In the genomic region with DNA sequence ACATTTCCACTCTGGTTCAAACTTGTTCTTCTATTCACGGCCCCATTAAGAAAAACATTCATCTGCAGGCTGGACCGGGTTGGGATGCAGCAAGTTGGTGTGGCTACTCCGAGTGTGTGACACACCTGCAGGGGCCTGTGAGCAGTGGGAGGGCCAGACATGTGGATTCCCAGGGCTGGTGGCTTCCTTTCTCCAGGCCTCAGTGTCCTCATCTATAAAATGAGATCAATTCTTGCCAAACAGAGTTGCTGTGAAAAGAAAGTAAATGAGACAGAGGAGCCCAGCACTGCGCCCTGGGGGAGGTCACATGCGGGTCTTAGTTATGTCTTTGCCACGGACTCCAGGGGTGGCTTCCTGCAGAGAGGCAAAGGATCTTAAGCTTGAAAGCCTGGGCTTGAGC, we compare ENCODE assay signal across 20 cellular contexts. TPM values are rescaled to one million over a fixed set of nuclear protein-coding genes. Genes with fewer than 3 reads are reported as not detected.
DNase-seq lines count a peak whose midpoint lies in the region; ATAC-seq and TF ChIP-seq lines count a peak whose summit lies in the region.
"Had no signal": no experiment of that assay in that cellular context is flagged by ENCODE, and none has a peak within 500 bp of the region (broad histone marks: within the 10 kb centered on the region; RNA-seq: fewer than 3 reads in every experiment).

No MANE protein-coding gene starts in this region.

- no peaks in the 10 kb centered on the region for H3K27me3 ChIP-seq in dorsolateral prefrontal cortex
- no peaks in the 10 kb centered on the region for H3K27me3 ChIP-seq in muscle layer of colon (ENCODE audit: control insufficient read depth in 1 of 2, insufficient read depth in 2 of 2, low read length in 2 of 2)
- H3K27me3 ChIP-seq in suprapubic skin, result no peaks in the 10 kb centered on the region

- H3K27ac ChIP-seq in dorsolateral prefrontal cortex (peak overlapping the region in 52 of 59 donors; percentile 6 to 88 (median 77)), muscle layer of colon (ENCODE audit: low read depth, low read length) (peak overlapping the region; percentile 83), suprapubic skin (peak overlapping the region; percentile 60)

- H3K4me3 Mint-ChIP-seq in T-helper 1 cell treated with Interleukin-12 subunit alpha and Interleukin-12 subunit beta and Interleukin-4 antibody, amounts not matched to agents 30 μg/mL and 1 μg/mL, for 36 hours, result no peak overlapping the region
- H3K4me3 Mint-ChIP-seq: activated CD4-positive, alpha-beta T cell treated with anti-CD3 and anti-CD28 coated beads, Interleukin-2, amount 10 ng/mL, durations not matched to agents 7 days and 5 days; activated T-helper 1 cell treated with anti-CD3 and anti-CD28 coated beads, Interleukin-12 subunit alpha, Interleukin-12 subunit beta, Interleukin-2, Interleukin-4 antibody, amounts not matched to agents 30 ng/mL and 10 ng/mL and 1 ng/mL, durations not matched to agents 14 hours and 24 hours and 36 hours; CD14-positive monocyte; stimulated activated naive CD8-positive, alpha-beta T cell treated with anti-CD3 and anti-CD28 coated beads, Interleukin-15, Interleukin-2, amounts not matched to agents 100 ng/mL and 50 ng/mL, for 24 hours had no signal

- H3K27me3 Mint-ChIP-seq in T-helper 1 cell treated with Interleukin-12 subunit alpha and Interleukin-12 subunit beta and Interleukin-4 antibody, amounts not matched to agents 30 μg/mL and 1 μg/mL, for 36 hours (ENCODE audit: low read depth), result no peaks in the 10 kb centered on the region
- H3K27me3 Mint-ChIP-seq: activated CD4-positive, alpha-beta T cell treated with anti-CD3 and anti-CD28 coated beads, Interleukin-2, amount 10 ng/mL, durations not matched to agents 7 days and 5 days; stimulated activated naive CD8-positive, alpha-beta T cell treated with anti-CD3 and anti-CD28 coated beads, Interleukin-15, Interleukin-2, amounts not matched to agents 100 ng/mL and 50 ng/mL, for 24 hours had no signal

- intact Hi-C loops in dorsolateral prefrontal cortex (cut with DNase I), result no loop called here

- H3K36me3 ChIP-seq in muscle layer of colon (ENCODE audit: insufficient read depth, low read length) (peaks cover 25% of the 10 kb centered on the region), suprapubic skin (peaks cover 33% of the 10 kb centered on the region)

- H3K4me1 Mint-ChIP-seq in T-helper 1 cell treated with Interleukin-12 subunit alpha and Interleukin-12 subunit beta and Interleukin-4 antibody, amounts not matched to agents 30 μg/mL and 1 μg/mL, for 36 hours (ENCODE audit: low read depth), result peaks cover 23% of the 10 kb centered on the region

- no peak for TF ChIP-seq EP300 in suprapubic skin (IDR thresholded peaks at IDR 0.05)

- DNase-seq in T-helper 1 cell (no peak), dorsolateral prefrontal cortex (no peak), suprapubic skin (ENCODE audit: low spot score in 2 of 2) (no peak), SIG-M5 (lab: John Stamatoyannopoulos, UW) (no peak), GM13976 (ENCODE audit: low spot score) (no peak)
- DNase-seq: 8988T; activated CD4-positive, alpha-beta T cell treated with anti-CD3 and anti-CD28 coated beads, Interleukin-2, amount 10 ng/mL, durations not matched to agents 7 days and 5 days; amniotic stem cell; cortex of kidney; HCEC 1CT; NCI-H1092 treated with DMSO at 0.1 percent for 48 hours; SHP77; T-helper 9 cell had no signal

- WGBS in suprapubic skin, result 36% methylated on average over 6 of the region's 6 CpGs

- H3K9ac ChIP-seq in muscle layer of colon (ENCODE audit: low read length), result peak overlapping the region; percentile 5

- H3K36me3 Mint-ChIP-seq in T-helper 1 cell treated with Interleukin-12 subunit alpha and Interleukin-12 subunit beta and Interleukin-4 antibody, amounts not matched to agents 30 μg/mL and 1 μg/mL, for 36 hours (ENCODE audit: low read depth), result peaks cover 11% of the 10 kb centered on the region

- TF ChIP-seq CTCF in dorsolateral prefrontal cortex (IDR thresholded peaks at IDR 0.05 in 54 of 56, conservative IDR thresholded peaks at IDR 0.05 in 2 of 56; ENCODE audit: low read depth in 1 of 56, partially characterized antibody in 56 of 56), result no peak
- no peak for TF ChIP-seq CTCF in suprapubic skin (IDR thresholded peaks at IDR 0.05)
- no peak for TF ChIP-seq CTCF in GM13976 (IDR thresholded peaks at IDR 0.05; ENCODE audit: borderline replicate concordance, control extremely low read depth, extremely low read depth, insufficient read depth, missing control alignments)

- in situ Hi-C loops in GM13976 (cut with MboI; ENCODE audit: low sequenced_read_pairs, unreplicated experiment), result no loop called here

- TF ChIP-seq POLR2A in suprapubic skin (IDR thresholded peaks at IDR 0.05), result no peak

- no peak overlapping the region for H3K4me3 ChIP-seq in dorsolateral prefrontal cortex
- H3K4me3 ChIP-seq in muscle layer of colon (ENCODE audit: low read depth in 1 of 2, low read length in 2 of 2), result no peak overlapping the region
- H3K4me3 ChIP-seq in suprapubic skin, result no peak overlapping the region
- H3K4me3 ChIP-seq: smooth muscle cell had no signal

- no peaks in the 10 kb centered on the region for H3K9me3 Mint-ChIP-seq in T-helper 1 cell treated with Interleukin-12 subunit alpha and Interleukin-12 subunit beta and Interleukin-4 antibody, amounts not matched to agents 30 μg/mL and 1 μg/mL, for 36 hours
- H3K9me3 Mint-ChIP-seq: activated CD4-positive, alpha-beta T cell treated with anti-CD3 and anti-CD28 coated beads, Interleukin-2, amount 10 ng/mL, durations not matched to agents 7 days and 5 days; activated T-helper 1 cell treated with anti-CD3 and anti-CD28 coated beads, Interleukin-12 subunit alpha, Interleukin-12 subunit beta, Interleukin-2, Interleukin-4 antibody, amounts not matched to agents 30 ng/mL and 10 ng/mL and 1 ng/mL, durations not matched to agents 14 hours and 24 hours and 36 hours; CD14-positive monocyte; stimulated activated naive CD8-positive, alpha-beta T cell treated with anti-CD3 and anti-CD28 coated beads, Interleukin-15, Interleukin-2, amounts not matched to agents 100 ng/mL and 50 ng/mL, for 24 hours had no signal

- H3K4me1 ChIP-seq in muscle layer of colon (ENCODE audit: insufficient read depth, low read length) (peaks cover 43% of the 10 kb centered on the region), suprapubic skin (peaks cover 47% of the 10 kb centered on the region)

- H3K9me3 ChIP-seq in muscle layer of colon (ENCODE audit: low read length) (no peaks in the 10 kb centered on the region), suprapubic skin (no peaks in the 10 kb centered on the region)

- no peak for ATAC-seq in HG02798 (IDR thresholded peaks at IDR 0.05; ENCODE audit: poor library complexity, unreplicated experiment)

- H3K27ac Mint-ChIP-seq in T-helper 1 cell treated with Interleukin-12 subunit alpha and Interleukin-12 subunit beta and Interleukin-4 antibody, amounts not matched to agents 30 μg/mL and 1 μg/mL, for 36 hours, result peak overlapping the region; percentile 31
- H3K27ac Mint-ChIP-seq: activated CD4-positive, alpha-beta T cell treated with anti-CD3 and anti-CD28 coated beads, Interleukin-2, amount 10 ng/mL, durations not matched to agents 7 days and 5 days; activated T-helper 1 cell treated with anti-CD3 and anti-CD28 coated beads, Interleukin-12 subunit alpha, Interleukin-12 subunit beta, Interleukin-2, Interleukin-4 antibody, amounts not matched to agents 30 ng/mL and 10 ng/mL and 1 ng/mL, durations not matched to agents 14 hours and 24 hours and 36 hours; stimulated activated naive CD8-positive, alpha-beta T cell treated with anti-CD3 and anti-CD28 coated beads, Interleukin-15, Interleukin-2, amounts not matched to agents 100 ng/mL and 50 ng/mL, for 24 hours had no signal

RNA-seq across cellular contexts. Expression of gene MICALL1, which starts 5.2 kb away (rescaled TPM):
- total RNA-seq in dorsolateral prefrontal cortex (10 to 100 TPM in 117 of 120 experiments, 1 to 10 TPM in 3; 7.5 to 65.7 (median 19.8) TPM), suprapubic skin (100 to 1,000 TPM; 125 to 157 (median 131) TPM)

RNA-seq across cellular contexts. Expression of gene C22orf23, which starts 42.1 kb away (rescaled TPM):
- total RNA-seq in dorsolateral prefrontal cortex (1 to 10 TPM in 69 of 120 experiments, under 1 TPM in 46, not detected in 5; 0.25 to 2.9 (median 1.1) TPM), suprapubic skin (not detected)
- total RNA-seq: activated T-helper 1 cell treated with anti-CD3 and anti-CD28 coated beads, Interleukin-12 subunit alpha, Interleukin-12 subunit beta, Interleukin-2, Interleukin-4 antibody, amounts not matched to agents 30 ng/mL and 10 ng/mL and 1 ng/mL, durations not matched to agents 14 hours and 24 hours and 36 hours had no signal

RNA-seq across cellular contexts. Expression of gene POLR2F, which starts 42.2 kb away (rescaled TPM):
- total RNA-seq in dorsolateral prefrontal cortex, result 100 to 1,000 TPM in 66 of 120 experiments, 10 to 100 TPM in 54; 64.4 to 251 (median 103) TPM
- total RNA-seq in suprapubic skin, result 10 to 100 TPM; 60.1 to 66.8 (median 64.1) TPM
